ENCODE assay signal across 22 cellular contexts in genomic region chr1:194818674-194819073, GRCh38.
A peak's percentile ranks its signal among the peaks of the same experiment; 100 is the strongest.
DNase-seq lines count a peak whose midpoint lies in the region; ATAC-seq and TF ChIP-seq lines count a peak whose summit lies in the region.
"Had no signal": no experiment of that assay in that cellular context is flagged by ENCODE, and none has a peak within 500 bp of the region (broad histone marks: within the 10 kb centered on the region; RNA-seq: fewer than 3 reads in every experiment).

No MANE protein-coding gene starts in this region.

- no peaks in the 10 kb centered on the region for H3K9me3 ChIP-seq in Loucy (ENCODE audit: insufficient read depth, low read depth, low read length)
- H3K9me3 ChIP-seq in OCI-LY1 (ENCODE audit: low read length) = no peaks in the 10 kb centered on the region
- H3K9me3 ChIP-seq: A549, BLaER1 had no signal

- DNase-seq in amniotic epithelial cell (ENCODE audit: low read depth) (peak; percentile 36), HPDE6-E6E7 (ENCODE audit: extremely low spot score) (no peak), A172 (ENCODE audit: low spot score) (no peak)
- DNase-seq: AML-193; Calu3; CD4-positive, alpha-beta memory T cell; DMS 273 treated with DMSO at 0.1 percent for 48 hours; DMS53; DND-41; EL; GOT3; H7; HFFc6 had no signal

- no peaks in the 10 kb centered on the region for H3K9me2 ChIP-seq in Loucy (replicated peaks; ENCODE audit: low read depth, low read length)
- no peaks in the 10 kb centered on the region for H3K9me2 ChIP-seq in OCI-LY1 (ENCODE audit: low read depth, low read length)

- H4K20me1 ChIP-seq in Loucy (ENCODE audit: insufficient read depth, low read length, poor library complexity, severe bottlenecking) (no peaks in the 10 kb centered on the region), OCI-LY1 (ENCODE audit: insufficient read depth, low read length) (no peaks in the 10 kb centered on the region)
- H4K20me1 ChIP-seq: BLaER1 had no signal

- H3K36me3 ChIP-seq in Loucy (ENCODE audit: insufficient read depth, low read length) (no peaks in the 10 kb centered on the region), OCI-LY1 (ENCODE audit: insufficient read depth, low read length) (no peaks in the 10 kb centered on the region)
- H3K36me3 ChIP-seq: BLaER1 had no signal

- no peaks in the 10 kb centered on the region for H3K27me3 ChIP-seq in Loucy (ENCODE audit: insufficient read depth, low read length, poor library complexity, severe bottlenecking)
- H3K27me3 ChIP-seq in OCI-LY1 (ENCODE audit: insufficient read depth, low read length) = no peaks in the 10 kb centered on the region
- H3K27me3 ChIP-seq: BLaER1 had no signal

- no peak overlapping the region for H3K4me3 ChIP-seq in Loucy (ENCODE audit: low read length, poor library complexity, severe bottlenecking)
- no peak overlapping the region for H3K4me3 ChIP-seq in OCI-LY1 (ENCODE audit: low read depth, low read length, poor library complexity, severe bottlenecking)
- H3K4me3 ChIP-seq: A549, BLaER1, GM12878 had no signal

- no peak for TF ChIP-seq CTCF in Loucy (conservative IDR thresholded peaks at IDR 0.05; ENCODE audit: low read length)
- no peak; the same call in 1 of the 2 replicates for TF ChIP-seq CTCF in OCI-LY1 (IDR thresholded peaks at IDR 0.05; ENCODE audit: low read length)

- no peaks in the 10 kb centered on the region for H3K4me1 ChIP-seq in Loucy (ENCODE audit: insufficient read depth, low read length, poor library complexity, severe bottlenecking)
- peaks cover 20% of the 10 kb centered on the region for H3K4me1 ChIP-seq in OCI-LY1 (ENCODE audit: insufficient read depth, low read length, severe bottlenecking)
- H3K4me1 ChIP-seq: A549, BLaER1 had no signal

- peak overlapping the region; percentile 72 for H3K27ac ChIP-seq in OCI-LY1 (ENCODE audit: low read depth, low read length, poor library complexity, severe bottlenecking)
- H3K27ac ChIP-seq: A549, BLaER1 had no signal

- ATAC-seq in SK-N-SH treated with all-trans-retinoic acid at 6 μM for 48 hours (no peak), HG03175 (IDR thresholded peaks at IDR 0.05; ENCODE audit: unreplicated experiment) (no peak)
- ATAC-seq: A549, GM12878, HCT116, HepG2 had no signal

- H3K79me2 ChIP-seq in Loucy (ENCODE audit: insufficient read depth, low read length) (no peaks in the 10 kb centered on the region), OCI-LY1 (ENCODE audit: insufficient read depth, low read length) (no peaks in the 10 kb centered on the region)

- H3K9ac ChIP-seq in Loucy (ENCODE audit: low read depth, low read length, poor library complexity, severe bottlenecking) (no peak overlapping the region), OCI-LY1 (ENCODE audit: low read length) (no peak overlapping the region)
- H3K9ac ChIP-seq: BLaER1 had no signal

- H2AFZ ChIP-seq in Loucy (ENCODE audit: low read length) (0 out of 2 replicates have a peak overlapping the region, but pooled peaks have one; percentile 54), OCI-LY1 (ENCODE audit: low read length) (peak overlapping the region; percentile 100)

- H3F3A ChIP-seq in Loucy (ENCODE audit: low read depth) (no peaks in the 10 kb centered on the region), OCI-LY1 (ENCODE audit: insufficient read depth, low read length) (no peaks in the 10 kb centered on the region)

- no peak overlapping the region for H3K4me2 ChIP-seq in Loucy (ENCODE audit: low read depth, low read length, poor library complexity, severe bottlenecking)
- peak overlapping the region; percentile 34; the same call in 1 of the 2 replicates for H3K4me2 ChIP-seq in OCI-LY1 (ENCODE audit: low read length)
- H3K4me2 ChIP-seq: A549, BLaER1 had no signal

TF ChIP-seq in SK-N-SH treated with all-trans-retinoic acid at 6 μM for 48 hours, 23 proteins besides CTCF, POLR2A, EP300 and RAD21 (continues in another document):
- TF ChIP-seq PPARA (CRISPR knock-in tag; IDR thresholded peaks at IDR 0.05; ENCODE audit: borderline replicate concordance) = no peak
- TF ChIP-seq ZNF70 (CRISPR knock-in tag; IDR thresholded peaks at IDR 0.05) = no peak
- no peak for TF ChIP-seq ZNF565 (CRISPR knock-in tag; conservative IDR thresholded peaks at IDR 0.05; ENCODE audit: low read depth)
- TF ChIP-seq, protein P1, sequence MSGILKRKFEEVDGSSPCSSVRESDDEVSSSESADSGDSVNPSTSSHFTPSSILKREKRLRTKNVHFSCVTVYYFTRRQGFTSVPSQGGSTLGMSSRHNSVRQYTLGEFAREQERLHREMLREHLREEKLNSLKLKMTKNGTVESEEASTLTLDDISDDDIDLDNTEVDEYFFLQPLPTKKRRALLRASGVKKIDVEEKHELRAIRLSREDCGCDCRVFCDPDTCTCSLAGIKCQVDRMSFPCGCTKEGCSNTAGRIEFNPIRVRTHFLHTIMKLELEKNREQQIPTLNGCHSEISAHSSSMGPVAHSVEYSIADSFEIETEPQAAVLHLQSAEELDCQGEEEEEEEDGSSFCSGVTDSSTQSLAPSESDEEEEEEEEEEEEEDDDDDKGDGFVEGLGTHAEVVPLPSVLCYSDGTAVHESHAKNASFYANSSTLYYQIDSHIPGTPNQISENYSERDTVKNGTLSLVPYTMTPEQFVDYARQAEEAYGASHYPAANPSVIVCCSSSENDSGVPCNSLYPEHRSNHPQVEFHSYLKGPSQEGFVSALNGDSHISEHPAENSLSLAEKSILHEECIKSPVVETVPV (CRISPR knock-in tag; IDR thresholded peaks at IDR 0.05) = no peak
- no peak for TF ChIP-seq PATZ1 (CRISPR knock-in tag; IDR thresholded peaks at IDR 0.05; ENCODE audit: borderline replicate concordance)
- no peak for TF ChIP-seq ESRRG (CRISPR knock-in tag; IDR thresholded peaks at IDR 0.05)
- no peak for TF ChIP-seq ISL1 (CRISPR knock-in tag; IDR thresholded peaks at IDR 0.05)
- TF ChIP-seq RARB (CRISPR knock-in tag; IDR thresholded peaks at IDR 0.05) = no peak
- no peak for TF ChIP-seq ZNF8 (CRISPR knock-in tag; IDR thresholded peaks at IDR 0.05)
- no peak for TF ChIP-seq BACH2 (CRISPR knock-in tag; IDR thresholded peaks at IDR 0.05; ENCODE audit: borderline replicate concordance)
- TF ChIP-seq CSDC2 (CRISPR knock-in tag; IDR thresholded peaks at IDR 0.05) = no peak
- no peak for TF ChIP-seq TSHZ2 (CRISPR knock-in tag; IDR thresholded peaks at IDR 0.05)
- TF ChIP-seq, protein P2, sequence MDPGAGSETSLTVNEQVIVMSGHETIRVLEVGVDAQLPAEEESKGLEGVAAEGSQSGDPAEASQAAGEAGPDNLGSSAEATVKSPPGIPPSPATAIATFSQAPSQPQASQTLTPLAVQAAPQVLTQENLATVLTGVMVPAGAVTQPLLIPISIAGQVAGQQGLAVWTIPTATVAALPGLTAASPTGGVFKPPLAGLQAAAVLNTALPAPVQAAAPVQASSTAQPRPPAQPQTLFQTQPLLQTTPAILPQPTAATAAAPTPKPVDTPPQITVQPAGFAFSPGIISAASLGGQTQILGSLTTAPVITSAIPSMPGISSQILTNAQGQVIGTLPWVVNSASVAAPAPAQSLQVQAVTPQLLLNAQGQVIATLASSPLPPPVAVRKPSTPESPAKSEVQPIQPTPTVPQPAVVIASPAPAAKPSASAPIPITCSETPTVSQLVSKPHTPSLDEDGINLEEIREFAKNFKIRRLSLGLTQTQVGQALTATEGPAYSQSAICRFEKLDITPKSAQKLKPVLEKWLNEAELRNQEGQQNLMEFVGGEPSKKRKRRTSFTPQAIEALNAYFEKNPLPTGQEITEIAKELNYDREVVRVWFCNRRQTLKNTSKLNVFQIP (CRISPR knock-in tag; IDR thresholded peaks at IDR 0.05; ENCODE audit: borderline replicate concordance, low read depth) = no peak
- TF ChIP-seq ZFP30 (CRISPR knock-in tag; IDR thresholded peaks at IDR 0.05) = no peak
- TF ChIP-seq ZC3H10 (CRISPR knock-in tag; IDR thresholded peaks at IDR 0.05) = no peak
- TF ChIP-seq TCF4 (CRISPR knock-in tag; IDR thresholded peaks at IDR 0.05; ENCODE audit: borderline replicate concordance) = no peak
- TF ChIP-seq TOX (CRISPR knock-in tag; IDR thresholded peaks at IDR 0.05; ENCODE audit: borderline replicate concordance) = no peak
- no peak for TF ChIP-seq OSR1 (CRISPR knock-in tag; IDR thresholded peaks at IDR 0.05)
